ENCODE assay signal across 18 cellular contexts in genomic region chr10:111204880-111205279, GRCh38.
DNase-seq lines count a peak whose midpoint lies in the region; ATAC-seq, FAIRE-seq and TF ChIP-seq lines count a peak whose summit lies in the region.
"Had no signal": no experiment of that assay in that cellular context is flagged by ENCODE, and none has a peak within 500 bp of the region (broad histone marks: within the 10 kb centered on the region; RNA-seq: fewer than 3 reads in every experiment).

No MANE protein-coding gene starts in this region.

- no peaks in the 10 kb centered on the region for H3K27me3 ChIP-seq in MM.1S (replicated peaks; ENCODE audit: insufficient read depth, low read length)
- H3K27me3 ChIP-seq: BLaER1 treated with 17β-estradiol and CSF1 and Interleukin-3, amounts not matched to agents 10 nM and 100 nM had no signal

- H3K27ac ChIP-seq in MM.1S (ENCODE audit: low read length) = no peak overlapping the region
- H3K27ac ChIP-seq: BLaER1 treated with 17β-estradiol and CSF1 and Interleukin-3, amounts not matched to agents 10 nM and 100 nM had no signal

- no peaks in the 10 kb centered on the region for H3F3A ChIP-seq in MM.1S (ENCODE audit: insufficient read depth, low read length)

- no peak overlapping the region for H3K27ac Mint-ChIP-seq in WTC11
- H3K27ac Mint-ChIP-seq in nephron progenitor cell = peak overlapping the region; percentile 24
- H3K27ac Mint-ChIP-seq: B cell; CD8-positive, alpha-beta T cell; GM23338; H9 had no signal

- H3K4me1 Mint-ChIP-seq in WTC11 = peaks cover 8% of the 10 kb centered on the region
- H3K4me1 Mint-ChIP-seq in nephron progenitor cell = peaks cover 12% of the 10 kb centered on the region
- H3K4me1 Mint-ChIP-seq: B cell had no signal

- no peak overlapping the region for H3K4me2 ChIP-seq in MM.1S (ENCODE audit: low read depth, low read length)
- H3K4me2 ChIP-seq: BLaER1 treated with 17β-estradiol and CSF1 and Interleukin-3, amounts not matched to agents 10 nM and 100 nM; GM23338 had no signal

- H3K27me3 Mint-ChIP-seq in WTC11 (ENCODE audit: low read depth) (no peaks in the 10 kb centered on the region), nephron progenitor cell (ENCODE audit: low read depth, poor library complexity) (peaks cover 12% of the 10 kb centered on the region)

- H3K79me2 ChIP-seq in MM.1S (ENCODE audit: low read length) = no peaks in the 10 kb centered on the region

- no peaks in the 10 kb centered on the region for H3K4me1 ChIP-seq in MM.1S (ENCODE audit: low read length)
- H3K4me1 ChIP-seq: BLaER1 treated with 17β-estradiol and CSF1 and Interleukin-3, amounts not matched to agents 10 nM and 100 nM had no signal

- TF ChIP-seq CTCF in WTC11 (IDR thresholded peaks at IDR 0.05) (no peak), nephron progenitor cell (IDR thresholded peaks at IDR 0.05) (no peak), MM.1S (IDR thresholded peaks at IDR 0.05; ENCODE audit: low read length) (no peak)

- no peak overlapping the region for H3K4me3 Mint-ChIP-seq in WTC11
- H3K4me3 Mint-ChIP-seq in nephron progenitor cell = no peak overlapping the region
- H3K4me3 Mint-ChIP-seq: B cell; CD8-positive, alpha-beta T cell; GM23338; H9 had no signal

- no peak overlapping the region for H2AFZ ChIP-seq in MM.1S (ENCODE audit: low read length)
- H2AFZ ChIP-seq: GM23338 had no signal

- H3K36me3 ChIP-seq in MM.1S (replicated peaks; ENCODE audit: insufficient read depth, low read length) = no peaks in the 10 kb centered on the region
- H3K36me3 ChIP-seq: BLaER1 treated with 17β-estradiol and CSF1 and Interleukin-3, amounts not matched to agents 10 nM and 100 nM had no signal

- no peak overlapping the region for H3K9ac ChIP-seq in MM.1S (ENCODE audit: low read length)
- H3K9ac ChIP-seq: BLaER1 treated with 17β-estradiol and CSF1 and Interleukin-3, amounts not matched to agents 10 nM and 100 nM had no signal

- POLR2A ChIA-PET in WTC11 (lab: Charles Lee) = no interaction called here

- no peaks in the 10 kb centered on the region for H3K36me3 Mint-ChIP-seq in WTC11
- H3K36me3 Mint-ChIP-seq in nephron progenitor cell (ENCODE audit: low read depth) = no peaks in the 10 kb centered on the region
- H3K36me3 Mint-ChIP-seq: CD8-positive, alpha-beta T cell had no signal

- H3K9me3 ChIP-seq in MM.1S (replicated peaks; ENCODE audit: insufficient read depth, low read length) = no peaks in the 10 kb centered on the region
- H3K9me3 ChIP-seq: BLaER1 treated with 17β-estradiol and CSF1 and Interleukin-3, amounts not matched to agents 10 nM and 100 nM had no signal

- no peak overlapping the region for H3K4me3 ChIP-seq in MM.1S (ENCODE audit: low read length)
- H3K4me3 ChIP-seq: BLaER1 treated with 17β-estradiol and CSF1 and Interleukin-3, amounts not matched to agents 10 nM and 100 nM; GM23338 had no signal

- H4K20me1 ChIP-seq in MM.1S (ENCODE audit: insufficient read depth, low read length) = no peaks in the 10 kb centered on the region
- H4K20me1 ChIP-seq: BLaER1 treated with 17β-estradiol and CSF1 and Interleukin-3, amounts not matched to agents 10 nM and 100 nM had no signal

- CTCF ChIA-PET in WTC11 (lab: Charles Lee) = interaction anchor here (0.8 to 1.9 kb wide), 2 partner anchors 98 to 128 kb away, joined by 3 to 12 read pairs; partner anchors contain the start of gene ADRA2A

- no peaks in the 10 kb centered on the region for H3K9me3 Mint-ChIP-seq in WTC11
- H3K9me3 Mint-ChIP-seq in nephron progenitor cell = no peaks in the 10 kb centered on the region
- H3K9me3 Mint-ChIP-seq: CD8-positive, alpha-beta T cell; GM23338; H9 had no signal

- no peak for FAIRE-seq in urothelium cell line (lab: Jason Lieb, UNC)
- FAIRE-seq: D721Med, HTR-8/SVneo had no signal

- DNase-seq in NCI-H510A treated with DMSO at 0.1 percent for 48 hours (lab: John Stamatoyannopoulos, UW) (peak; percentile 17), NCI-H510A (lab: John Stamatoyannopoulos, UW) (no peak), WTC11 (ENCODE audit: low spot score) (no peak), nephron progenitor cell (no peak), MM.1S (no peak), urothelium cell line (ENCODE audit: low spot score) (no peak), D341Med (ENCODE audit: low spot score) (no peak)
- DNase-seq: CD8-positive, alpha-beta T cell; COR-L47; DMS79 treated with DMSO at 0.1 percent for 48 hours; GF-D8; H9; IMR-90 had no signal

- ATAC-seq in WTC11 = peak; percentile 56
- ATAC-seq: CD8-positive, alpha-beta T cell; GM23338 had no signal

- no peaks in the 10 kb centered on the region for H3K9me2 ChIP-seq in MM.1S (replicated peaks; ENCODE audit: insufficient read depth, low read length)

TF ChIP-seq in WTC11, 78 proteins besides CTCF, POLR2A, EP300 and RAD21:
- TF ChIP-seq NR1H2 (CRISPR knock-in tag; IDR thresholded peaks at IDR 0.05) (no peak), MXD4 (CRISPR knock-in tag; IDR thresholded peaks at IDR 0.05; ENCODE audit: borderline replicate concordance) (no peak), ZNF512 (CRISPR knock-in tag; IDR thresholded peaks at IDR 0.05; ENCODE audit: borderline replicate concordance) (no peak), NR3C1 (CRISPR knock-in tag; conservative IDR thresholded peaks at IDR 0.05; ENCODE audit: low read depth) (no peak), FOXP4 (CRISPR knock-in tag; IDR thresholded peaks at IDR 0.05) (no peak), CREB1 (CRISPR knock-in tag; IDR thresholded peaks at IDR 0.05) (no peak), CBFB (CRISPR knock-in tag; IDR thresholded peaks at IDR 0.05; ENCODE audit: low read depth) (no peak), ZSCAN18 (CRISPR knock-in tag; IDR thresholded peaks at IDR 0.05) (no peak)
